In genomic region chr19:33245948-33246728, GRCh38 we compare ENCODE assay signal across 1 cellular context.
TF ChIP-seq lines count a peak whose summit lies in the region.

No MANE protein-coding gene starts in this region.

TF ChIP-seq in K562, 482 proteins besides CTCF, POLR2A, EP300 and RAD21:
- TF ChIP-seq, protein P1, sequence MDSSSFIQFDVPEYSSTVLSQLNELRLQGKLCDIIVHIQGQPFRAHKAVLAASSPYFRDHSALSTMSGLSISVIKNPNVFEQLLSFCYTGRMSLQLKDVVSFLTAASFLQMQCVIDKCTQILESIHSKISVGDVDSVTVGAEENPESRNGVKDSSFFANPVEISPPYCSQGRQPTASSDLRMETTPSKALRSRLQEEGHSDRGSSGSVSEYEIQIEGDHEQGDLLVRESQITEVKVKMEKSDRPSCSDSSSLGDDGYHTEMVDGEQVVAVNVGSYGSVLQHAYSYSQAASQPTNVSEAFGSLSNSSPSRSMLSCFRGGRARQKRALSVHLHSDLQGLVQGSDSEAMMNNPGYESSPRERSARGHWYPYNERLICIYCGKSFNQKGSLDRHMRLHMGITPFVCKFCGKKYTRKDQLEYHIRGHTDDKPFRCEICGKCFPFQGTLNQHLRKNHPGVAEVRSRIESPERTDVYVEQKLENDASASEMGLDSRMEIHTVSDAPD (CRISPR knock-in tag; IDR thresholded peaks at IDR 0.05): no peak
- TF ChIP-seq CBX3 (IDR thresholded peaks at IDR 0.05; ENCODE audit: borderline replicate concordance in 1 of 2, low read length in 2 of 2): peak in 1 of 2 experiments; percentile 82; a peak in 2 of 3 replicates
- peak; percentile 57 for TF ChIP-seq ZNF280A (IDR thresholded peaks at IDR 0.05; ENCODE audit: low read depth, partially characterized antibody)
- peak; percentile 100 for TF ChIP-seq ZNF764 (CRISPR knock-in tag; IDR thresholded peaks at IDR 0.05; ENCODE audit: low read depth)
- no peak for TF ChIP-seq MITF (IDR thresholded peaks at IDR 0.05)
- TF ChIP-seq GTF3C2 (IDR thresholded peaks at IDR 0.05; ENCODE audit: borderline replicate concordance, extremely low read depth, insufficient read length): peak; percentile 52
- TF ChIP-seq TRIM28 (IDR thresholded peaks at IDR 0.05): peak; percentile 64; the same call in 1 of the 2 replicates
